Comparison of ENCODE assay signal across 7 cellular contexts in the genomic region with DNA sequence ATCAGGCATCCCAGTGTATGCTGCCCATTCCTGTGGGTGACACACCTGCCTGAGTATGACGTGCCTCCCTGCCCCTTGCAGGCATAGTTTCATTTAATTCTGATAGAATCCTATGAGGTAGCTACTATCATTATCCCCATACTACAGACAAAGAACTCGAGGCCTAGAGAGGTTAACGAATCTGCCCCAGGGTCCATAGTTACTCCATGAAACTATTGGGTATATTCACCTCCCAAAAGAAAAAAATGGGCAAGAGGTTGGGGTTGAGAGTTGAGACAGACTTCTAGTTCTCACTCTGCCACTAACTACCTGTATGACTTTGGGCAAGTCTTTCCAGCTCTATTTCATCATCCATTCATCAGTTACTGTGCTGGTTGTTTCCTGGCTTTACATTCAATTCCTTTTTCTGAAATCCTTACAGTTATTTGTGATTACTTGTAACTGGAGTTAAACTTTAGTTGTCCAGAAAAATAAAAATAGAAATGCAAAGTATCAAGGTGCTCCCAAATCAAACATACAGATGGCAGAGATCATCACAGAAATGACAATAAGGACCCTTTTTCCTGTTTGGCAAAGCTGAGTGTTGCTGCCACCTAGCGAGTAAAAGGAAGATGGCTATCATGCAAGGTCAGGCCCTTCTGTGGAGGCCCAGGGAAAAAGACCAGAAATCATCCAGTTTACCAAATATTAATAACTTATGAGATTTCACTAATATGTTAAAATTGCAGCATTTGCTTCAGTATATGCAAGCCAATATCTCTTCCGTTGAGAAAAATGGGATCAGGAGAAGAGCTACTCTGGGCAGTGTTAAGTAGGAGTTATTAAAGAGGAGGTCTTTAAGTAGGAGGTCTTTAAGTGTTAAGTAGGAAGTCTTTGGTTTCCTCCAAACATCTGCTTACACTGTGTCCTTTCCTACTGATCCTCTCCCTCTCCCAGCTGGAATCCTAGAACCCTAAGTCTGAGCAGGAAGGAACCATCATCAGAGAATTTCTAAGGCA. TPM values are rescaled to one million over a fixed set of nuclear protein-coding genes. Genes with fewer than 3 reads are reported as not detected.
DNase-seq lines count a peak whose midpoint lies in the region; FAIRE-seq and TF ChIP-seq lines count a peak whose summit lies in the region.

No MANE protein-coding gene starts in this region.

- H3K4me1 ChIP-seq in endothelial cell of umbilical vein (ENCODE audit: control insufficient read depth, extremely low read depth, insufficient read depth, low read length) (peaks cover 21% of the 10 kb centered on the region), neural progenitor cell (no peaks in the 10 kb centered on the region)

- H3K27ac Mint-ChIP-seq in activated CD4-positive, alpha-beta memory T cell treated with anti-CD3 and anti-CD28 coated beads for 36 hours = no peak overlapping the region
- H3K27ac Mint-ChIP-seq in neural progenitor cell = no peak overlapping the region

- H3K4me1 Mint-ChIP-seq in activated CD4-positive, alpha-beta memory T cell treated with anti-CD3 and anti-CD28 coated beads for 36 hours (ENCODE audit: low read depth) = peaks cover 4% of the 10 kb centered on the region
- H3K4me1 Mint-ChIP-seq in neural progenitor cell = no peaks in the 10 kb centered on the region

- no TSS peak for BruUV-seq in endothelial cell of umbilical vein (replicated peaks; lab: Mats Ljungman, UMichigan)

- POLR2A ChIA-PET in activated CD4-positive, alpha-beta memory T cell treated with anti-CD3 and anti-CD28 coated beads for 36 hours (lab: Charles Lee) = no interaction called here
- POLR2A ChIA-PET in endothelial cell of umbilical vein (lab: Charles Lee) = no interaction called here

- CTCF ChIA-PET in activated CD4-positive, alpha-beta memory T cell treated with anti-CD3 and anti-CD28 coated beads for 36 hours (lab: Charles Lee) = interaction anchor here (0.6 to 4.3 kb wide), 17 partner anchors 8 to 963 kb away, joined by 3 to 41 read pairs (median 3); no protein-coding TSS in a partner anchor
- CTCF ChIA-PET in endothelial cell of umbilical vein (lab: Charles Lee) = interaction anchor here (0.5 to 3.1 kb wide), 21 partner anchors 13 to 246 kb away, joined by 3 to 28 read pairs (median 5); a partner anchor contains a TSS

- no peaks in the 10 kb centered on the region for H3K27me3 Mint-ChIP-seq in activated CD4-positive, alpha-beta memory T cell treated with anti-CD3 and anti-CD28 coated beads for 36 hours
- no peaks in the 10 kb centered on the region for H3K27me3 Mint-ChIP-seq in neural progenitor cell (ENCODE audit: insufficient read depth, low read depth)

- intact Hi-C loops in activated CD4-positive, alpha-beta memory T cell treated with anti-CD3 and anti-CD28 coated beads for 36 hours (cut with micrococcal nuclease) = loop anchor here (1.0 to 2.0 kb wide), 2 partner anchors 40 to 240 kb away; no protein-coding TSS in a partner anchor
- intact Hi-C loops in endothelial cell of umbilical vein (cut with micrococcal nuclease) = loop anchor here (1.0 to 10.0 kb wide), 6 partner anchors 17 to 744 kb away; a partner anchor contains a TSS

- H4K20me1 ChIP-seq in endothelial cell of umbilical vein (replicated peaks; ENCODE audit: control insufficient read depth, extremely low read depth, insufficient read depth, low read length) (no peaks in the 10 kb centered on the region), neural progenitor cell (ENCODE audit: low read depth) (no peaks in the 10 kb centered on the region)

- H3K36me3 ChIP-seq in endothelial cell of umbilical vein (ENCODE audit: control insufficient read depth in 2 of 2, extremely low read depth in 1 of 2, insufficient read depth in 2 of 2, low read length in 2 of 2) (no peaks in the 10 kb centered on the region), neural progenitor cell (no peaks in the 10 kb centered on the region)

- H3K27me3 ChIP-seq in endothelial cell of umbilical vein (ENCODE audit: control insufficient read depth in 2 of 2, insufficient read depth in 2 of 2, low read length in 2 of 2) = no peaks in the 10 kb centered on the region
- no peaks in the 10 kb centered on the region for H3K27me3 ChIP-seq in neural progenitor cell

- no peak overlapping the region for H3K4me3 ChIP-seq in endothelial cell of umbilical vein (replicated peaks in 1 of 3; ENCODE audit: insufficient read depth in 1 of 3, low read depth in 1 of 3, low read length in 3 of 3)
- H3K4me3 ChIP-seq in neural progenitor cell = no peak overlapping the region

- no peaks in the 10 kb centered on the region for H3K9me3 Mint-ChIP-seq in activated CD4-positive, alpha-beta memory T cell treated with anti-CD3 and anti-CD28 coated beads for 36 hours
- H3K9me3 Mint-ChIP-seq in neural progenitor cell = no peaks in the 10 kb centered on the region

- H3K4me2 ChIP-seq in endothelial cell of umbilical vein (ENCODE audit: insufficient read depth, low read length) (no peak overlapping the region), neural progenitor cell (no peak overlapping the region)

- H3K9me1 ChIP-seq in endothelial cell of umbilical vein (replicated peaks; ENCODE audit: control insufficient read depth, extremely low read depth, insufficient read depth, low read length) = no peaks in the 10 kb centered on the region

- H3K9me3 ChIP-seq in endothelial cell of umbilical vein (replicated peaks; ENCODE audit: control insufficient read depth, insufficient read depth, low read length) = no peaks in the 10 kb centered on the region
- H3K9me3 ChIP-seq in neural progenitor cell (ENCODE audit: low read depth) = no peaks in the 10 kb centered on the region

- peak; percentile 67 for TF ChIP-seq CTCF in GM12872 (IDR thresholded peaks at IDR 0.05; ENCODE audit: insufficient read depth, low read depth, low read length)
- peak; percentile 54 to 58 for TF ChIP-seq CTCF in endothelial cell of umbilical vein (IDR thresholded peaks at IDR 0.05; ENCODE audit: extremely low read depth in 1 of 2, insufficient read depth in 1 of 2, low read depth in 1 of 2, low read length in 2 of 2)
- TF ChIP-seq CTCF in neural progenitor cell (IDR thresholded peaks at IDR 0.05) = peak; percentile 72

- H2AFZ ChIP-seq in endothelial cell of umbilical vein (ENCODE audit: low read depth, low read length) (no peak overlapping the region), neural progenitor cell (replicated peaks) (no peak overlapping the region)

- H3K9ac ChIP-seq in endothelial cell of umbilical vein (replicated peaks; ENCODE audit: extremely low read depth, insufficient read depth, low read length) (no peak overlapping the region), neural progenitor cell (no peak overlapping the region)

- no peak overlapping the region for H3K4me3 Mint-ChIP-seq in activated CD4-positive, alpha-beta memory T cell treated with anti-CD3 and anti-CD28 coated beads for 36 hours
- no peak overlapping the region for H3K4me3 Mint-ChIP-seq in neural progenitor cell

- no peaks in the 10 kb centered on the region for H3K36me3 Mint-ChIP-seq in activated CD4-positive, alpha-beta memory T cell treated with anti-CD3 and anti-CD28 coated beads for 36 hours
- H3K36me3 Mint-ChIP-seq in neural progenitor cell = no peaks in the 10 kb centered on the region

- dilution Hi-C loops in endothelial cell of umbilical vein (cut with MboI; ENCODE audit: extremely low pct_ligation_motif_present, low sequenced_read_pairs) = no loop called here

- H3F3A ChIP-seq in neural progenitor cell (ENCODE audit: low read depth) = no peaks in the 10 kb centered on the region

- TF ChIP-seq POLR2A in endothelial cell of umbilical vein (IDR thresholded peaks at IDR 0.05; ENCODE audit: low read depth, low read length) = no peak

- H3K79me2 ChIP-seq in endothelial cell of umbilical vein (ENCODE audit: control insufficient read depth, insufficient read depth, low read length) (no peaks in the 10 kb centered on the region), neural progenitor cell (ENCODE audit: low read depth) (no peaks in the 10 kb centered on the region)

- H3K27ac ChIP-seq in endothelial cell of umbilical vein (ENCODE audit: insufficient read depth, low read depth, low read length) = no peak overlapping the region
- H3K27ac ChIP-seq in neural progenitor cell = no peak overlapping the region

- DNase-seq in HCEC 1CT (peak; percentile 15), NCI-H446 treated with DMSO at 0.1 percent for 48 hours (lab: John Stamatoyannopoulos, UW) (peak; percentile 25), endothelial cell of umbilical vein (ENCODE audit: low read depth, low spot score) (peak; percentile 52), neural progenitor cell (ENCODE audit: low spot score) (peak; percentile 24), middle frontal gyrus (ENCODE audit: extremely low spot score, low spot score) (no peak)
- peak; percentile 57 for DNase-seq in activated CD4-positive, alpha-beta memory T cell treated with anti-CD3 and anti-CD28 coated beads for 36 hours

- peak; percentile 83 for FAIRE-seq in endothelial cell of umbilical vein (lab: Jason Lieb, UNC)

TF ChIP-seq in endothelial cell of umbilical vein, 7 proteins besides CTCF, POLR2A, EP300 and RAD21 (continues in another document):
- no peak for TF ChIP-seq EZH2 (IDR thresholded peaks at IDR 0.05; ENCODE audit: borderline replicate concordance, low read depth, low read length, severe bottlenecking)
- no peak for TF ChIP-seq MYC (IDR thresholded peaks at IDR 0.05; ENCODE audit: low read depth, low read length)

RNA-seq across cellular contexts. Expression of a gene that starts 17.1 kb away (rescaled TPM):
- total RNA-seq in activated CD4-positive, alpha-beta memory T cell treated with anti-CD3 and anti-CD28 coated beads for 36 hours = 10 to 100 TPM; 18.2 to 20.5 TPM
- total RNA-seq in endothelial cell of umbilical vein (20.0 and 22.8 TPM in 2 replicates), neural progenitor cell (ENCODE audit: low replicate concordance) (17.0 and 27.1 TPM in 2 replicates)
- 5.6 and 6.5 TPM in 2 replicates for polyA plus RNA-seq in endothelial cell of umbilical vein
- 11.1 TPM in 2 replicates for polyA plus RNA-seq in endothelial cell of umbilical vein (2011; cell fraction: cytosol; rRNA removed)
- 17.7 and 18.9 TPM in 2 replicates for polyA plus RNA-seq in endothelial cell of umbilical vein (2011; cell fraction: nucleus; rRNA removed)
- polyA plus RNA-seq in endothelial cell of umbilical vein (2012) = 24.5 and 27.5 TPM in 2 replicates
- 12.9 and 15.3 TPM in 2 replicates for polyA minus RNA-seq in endothelial cell of umbilical vein
- polyA minus RNA-seq in endothelial cell of umbilical vein (2011; cell fraction: cytosol; rRNA and poly(A)+ RNA removed) = 9.1 TPM
- polyA minus RNA-seq in endothelial cell of umbilical vein (2011; cell fraction: nucleus; rRNA and poly(A)+ RNA removed) = 13.7 and 21.1 TPM in 2 replicates

RNA-seq across cellular contexts. Expression of a gene that starts 32.4 kb away (rescaled TPM):
- not detected for total RNA-seq in activated CD4-positive, alpha-beta memory T cell treated with anti-CD3 and anti-CD28 coated beads for 36 hours
- total RNA-seq in endothelial cell of umbilical vein = 0.04 and 0.05 TPM in 2 replicates
- 0.08 and 0.13 TPM in 2 replicates for polyA plus RNA-seq in endothelial cell of umbilical vein
- polyA plus RNA-seq in endothelial cell of umbilical vein (2011; cell fraction: cytosol; rRNA removed) = 0.03 and 0.04 TPM in 2 replicates
- polyA plus RNA-seq in endothelial cell of umbilical vein (2011; cell fraction: nucleus; rRNA removed) = 0.32 TPM in 2 replicates
- polyA plus RNA-seq in endothelial cell of umbilical vein (2012) = 0.10 and 0.11 TPM in 2 replicates
- 0.17 and 0.55 TPM in 2 replicates for polyA minus RNA-seq in endothelial cell of umbilical vein
- not detected for polyA minus RNA-seq in endothelial cell of umbilical vein (2011; cell fraction: cytosol; rRNA and poly(A)+ RNA removed)
- polyA minus RNA-seq in endothelial cell of umbilical vein (2011; cell fraction: nucleus; rRNA and poly(A)+ RNA removed) = 0.43 and 0.67 TPM in 2 replicates
- not detected in 2 replicates for total RNA-seq in neural progenitor cell (ENCODE audit: low replicate concordance)
